9 cellular contexts compared by ENCODE assay signal in the genomic region with DNA sequence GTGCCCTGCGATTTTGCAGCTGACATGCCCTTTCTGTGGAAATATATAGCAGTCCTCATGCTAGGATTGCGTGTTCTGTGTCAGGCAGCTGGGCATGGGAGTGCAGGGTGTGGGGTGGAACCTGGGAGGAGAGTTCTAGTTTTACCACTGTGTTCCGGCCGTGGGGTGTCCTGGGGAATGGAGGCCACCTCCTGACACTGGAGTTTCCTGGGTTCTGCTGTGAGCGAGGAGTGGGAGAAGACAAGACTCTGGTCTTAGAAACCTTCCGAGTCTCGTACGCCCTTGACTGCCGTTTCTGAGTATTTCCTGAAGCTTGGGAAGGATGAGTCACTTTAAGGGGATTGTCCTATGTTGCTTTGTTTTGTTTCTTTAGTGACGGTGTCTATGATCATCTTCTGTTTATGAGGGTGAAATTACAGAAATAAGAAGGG. TPM values are rescaled to one million over a fixed set of nuclear protein-coding genes. Genes with fewer than 3 reads are reported as not detected.
DNase-seq lines count a peak whose midpoint lies in the region; FAIRE-seq and TF ChIP-seq lines count a peak whose summit lies in the region.
"Had no signal": no experiment of that assay in that cellular context is flagged by ENCODE, and none has a peak within 500 bp of the region (broad histone marks: within the 10 kb centered on the region; RNA-seq: fewer than 3 reads in every experiment).

No MANE protein-coding gene starts in this region.

- H3K27ac ChIP-seq in vagina = peak overlapping the region; percentile 55

- H3K4me1 ChIP-seq in vagina = peaks cover 60% of the 10 kb centered on the region

- no peaks in the 10 kb centered on the region for H3K27me3 ChIP-seq in vagina

- H3K4me3 ChIP-seq in NB4 (ENCODE audit: low read depth, low read length) (no peak overlapping the region), vagina (peak overlapping the region; percentile 1 to 22)

- TF ChIP-seq POLR2A in NB4 (IDR thresholded peaks at IDR 0.05; ENCODE audit: extremely low read depth, insufficient read length) (no peak), vagina (IDR thresholded peaks at IDR 0.05) (no peak)

- TF ChIP-seq CTCF in NB4 (IDR thresholded peaks at IDR 0.05; ENCODE audit: low read depth, low read length) (no peak), vagina (IDR thresholded peaks at IDR 0.05) (no peak), D721Med (IDR thresholded peaks at IDR 0.05; ENCODE audit: insufficient read depth, missing control alignments) (no peak)

- H3K9me3 ChIP-seq in vagina = no peaks in the 10 kb centered on the region

- DNase-seq in CD1c-positive myeloid dendritic cell (ENCODE audit: extremely low spot score) = peak; percentile 88
- DNase-seq in NB4 (ENCODE audit: low read depth) = peak; percentile 56
- peak; percentile 19 for DNase-seq in central memory CD4-positive, alpha-beta T cell
- DNase-seq in lung microvascular endothelial cell (ENCODE audit: low read depth in 2 of 2) = peak; percentile 82 to 92
- DNase-seq in vagina (ENCODE audit: extremely low spot score in 2 of 2) = no peak
- no peak for DNase-seq in HuH-7.5 (ENCODE audit: low spot score)
- DNase-seq in D721Med (ENCODE audit: insufficient read length, low spot score) = no peak
- no peak for DNase-seq in NCI-H526 (lab: John Stamatoyannopoulos, UW)

- no peak for FAIRE-seq in D721Med (lab: Jason Lieb, UNC)
- FAIRE-seq: islet of Langerhans had no signal

- intact Hi-C loops in vagina (cut with DNase I) = no loop called here

- no peaks in the 10 kb centered on the region for H3K36me3 ChIP-seq in vagina

RNA-seq across cellular contexts. Expression of a gene that starts 19.0 kb away (rescaled TPM):
- total RNA-seq in lung microvascular endothelial cell = 181 and 195 TPM in 2 replicates
- 282 TPM for total RNA-seq in vagina

RNA-seq across cellular contexts. Expression of a gene that starts 41.8 kb away (rescaled TPM):
- total RNA-seq in lung microvascular endothelial cell (0.22 TPM in 1 of 2 replicates, not detected in the other), vagina (5.9 TPM)

Comparison
In these comparisons a context has a peak if more than half of its experiments do, and no peak if none do; other contexts are left out.
1. DNase-seq: peak in CD1c-positive myeloid dendritic cell (single experiment), NB4 (single experiment), central memory CD4-positive, alpha-beta T cell (single experiment) and lung microvascular endothelial cell (2 of 2); none in vagina (0 of 2), HuH-7.5 (single experiment), D721Med (single experiment) and NCI-H526 (0 of 2).